In genomic region chr6:106103728-106104109, GRCh38 we compare ENCODE assay signal across 1 cellular context.
TF ChIP-seq lines count a peak whose summit lies in the region.

No MANE protein-coding gene starts in this region.

TF ChIP-seq in GM23338, 12 proteins besides CTCF, POLR2A, EP300 and RAD21 (continued from another document):
- no peak for TF ChIP-seq REST (IDR thresholded peaks at IDR 0.05; ENCODE audit: unreplicated experiment)
